Comparison of ENCODE assay signal across 22 cellular contexts in the genomic region with DNA sequence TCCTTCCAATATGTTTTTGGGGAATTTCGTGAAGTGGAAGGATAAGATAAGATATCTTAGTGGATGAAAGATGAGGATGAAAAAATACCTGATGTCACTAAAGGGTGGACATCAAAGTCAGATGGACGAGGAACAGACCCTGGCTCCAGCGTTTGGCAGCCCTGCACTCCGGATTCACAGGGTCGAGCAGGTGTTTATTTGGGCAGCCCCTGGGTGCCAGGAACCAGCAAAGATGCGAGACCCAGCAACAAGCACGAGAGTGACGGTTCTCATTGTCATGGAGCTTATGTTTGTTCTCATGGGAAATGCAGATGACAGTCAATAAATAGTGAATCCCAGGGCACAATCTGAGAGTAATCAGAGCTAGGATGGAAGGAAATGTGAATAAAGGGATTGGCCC.
"Had no signal": no experiment of that assay in that cellular context is flagged by ENCODE, and none has a peak within 500 bp of the region (broad histone marks: within the 10 kb centered on the region; RNA-seq: fewer than 3 reads in every experiment).

No MANE protein-coding gene starts in this region.

- ATAC-seq: activated CD4-positive, alpha-beta T cell treated with anti-CD3 and anti-CD28 coated beads for 36 hours had no signal

- H3K4me2 ChIP-seq: hepatocyte had no signal

- H3K4me1 ChIP-seq: pancreas, spleen, suprapubic skin, tibial nerve had no signal

- H3K27ac ChIP-seq: hepatocyte, neutrophil, pancreas, spleen, suprapubic skin, tibial nerve had no signal

- H3K9me3 ChIP-seq: neutrophil, pancreas, spleen, suprapubic skin, tibial nerve had no signal

- H3K4me3 ChIP-seq: hepatocyte, pancreas, spleen, suprapubic skin, tibial nerve had no signal

- DNase-seq: activated CD4-positive, alpha-beta T cell treated with anti-CD3 and anti-CD28 coated beads for 36 hours; activated CD4-positive, alpha-beta T cell treated with anti-CD3 and anti-CD28 coated beads, Interleukin-2, amount 50 U/mL, for 48 hours; activated CD4-positive, CD25-positive, alpha-beta regulatory T cell; activated CD8-positive, alpha-beta memory T cell treated with anti-CD3 and anti-CD28 coated beads for 24 hours; activated gamma-delta T cell; activated naive CD4-positive, alpha-beta T cell treated with anti-CD3 and anti-CD28 coated beads, Interleukin-2, amount 10 ng/mL, durations not matched to agents 7 days and 5 days; amniotic stem cell; central memory CD4-positive, alpha-beta T cell; dermis blood vessel endothelial cell; effector CD4-positive, alpha-beta T cell; left cardiac atrium; mammary epithelial cell; naive B cell; nephron progenitor cell; right cardiac atrium; spleen; stimulated activated naive CD4-positive, alpha-beta T cell had no signal

- H3K36me3 ChIP-seq: neutrophil, pancreas, spleen, suprapubic skin, tibial nerve had no signal

- H3K27me3 ChIP-seq: hepatocyte, pancreas had no signal
